Comparison of ENCODE assay signal across 1 cellular context in the genomic region with DNA sequence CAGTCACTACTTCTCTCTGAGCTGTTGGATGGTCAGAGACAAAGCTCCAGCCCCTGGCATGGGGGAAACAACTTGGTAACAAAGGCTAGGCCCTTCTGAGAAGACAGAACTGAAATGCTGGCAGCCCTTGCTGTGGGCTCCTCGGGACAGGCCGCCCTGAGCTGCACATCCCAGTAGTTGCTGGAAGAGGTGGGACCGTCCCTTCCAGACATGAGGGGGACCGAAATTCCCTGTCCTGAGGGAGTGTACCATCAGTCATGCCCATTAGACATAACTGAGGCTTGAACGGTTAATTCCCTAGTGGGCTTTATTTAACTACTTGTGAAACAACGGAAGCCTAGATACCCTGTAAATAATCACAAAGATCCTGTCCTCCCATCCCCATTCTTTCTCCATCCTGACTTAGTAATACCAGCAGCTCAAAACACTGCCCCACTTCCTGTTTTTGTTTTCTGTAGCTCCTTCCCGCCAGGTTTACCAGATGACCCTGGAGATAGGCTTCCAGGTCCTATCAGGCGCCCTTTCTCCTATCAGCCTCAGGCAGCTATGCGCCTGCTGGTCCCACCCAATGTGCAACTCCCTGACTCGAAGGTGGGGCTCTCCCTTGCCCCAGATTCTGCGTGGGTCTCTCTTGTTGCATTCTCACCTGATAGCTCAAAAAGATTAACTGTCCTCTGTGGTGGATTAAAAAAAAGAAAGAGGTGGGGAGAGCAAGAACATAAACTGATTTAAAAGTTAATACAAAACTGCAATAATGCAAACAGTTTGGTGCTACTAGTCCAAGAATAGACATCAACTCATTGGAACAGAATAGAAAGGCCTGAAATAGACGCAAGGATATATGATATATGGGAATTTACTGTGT.
TF ChIP-seq lines count a peak whose summit lies in the region.

No MANE protein-coding gene starts in this region.

TF ChIP-seq in HepG2, 621 proteins besides CTCF, POLR2A, EP300 and RAD21 (continued from another document):
- TF ChIP-seq ZFP90 (CRISPR knock-in tag; IDR thresholded peaks at IDR 0.05; ENCODE audit: borderline replicate concordance) = no peak
- TF ChIP-seq RARA (CRISPR knock-in tag; IDR thresholded peaks at IDR 0.05) = peak; percentile 53; the same call in 1 of the 2 replicates
- TF ChIP-seq NR1H2 (CRISPR knock-in tag; IDR thresholded peaks at IDR 0.05; ENCODE audit: borderline replicate concordance, low read depth) = no peak
- TF ChIP-seq, protein P1, sequence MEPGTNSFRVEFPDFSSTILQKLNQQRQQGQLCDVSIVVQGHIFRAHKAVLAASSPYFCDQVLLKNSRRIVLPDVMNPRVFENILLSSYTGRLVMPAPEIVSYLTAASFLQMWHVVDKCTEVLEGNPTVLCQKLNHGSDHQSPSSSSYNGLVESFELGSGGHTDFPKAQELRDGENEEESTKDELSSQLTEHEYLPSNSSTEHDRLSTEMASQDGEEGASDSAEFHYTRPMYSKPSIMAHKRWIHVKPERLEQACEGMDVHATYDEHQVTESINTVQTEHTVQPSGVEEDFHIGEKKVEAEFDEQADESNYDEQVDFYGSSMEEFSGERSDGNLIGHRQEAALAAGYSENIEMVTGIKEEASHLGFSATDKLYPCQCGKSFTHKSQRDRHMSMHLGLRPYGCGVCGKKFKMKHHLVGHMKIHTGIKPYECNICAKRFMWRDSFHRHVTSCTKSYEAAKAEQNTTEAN (CRISPR knock-in tag; conservative IDR thresholded peaks at IDR 0.05) = no peak
- TF ChIP-seq, protein P2, sequence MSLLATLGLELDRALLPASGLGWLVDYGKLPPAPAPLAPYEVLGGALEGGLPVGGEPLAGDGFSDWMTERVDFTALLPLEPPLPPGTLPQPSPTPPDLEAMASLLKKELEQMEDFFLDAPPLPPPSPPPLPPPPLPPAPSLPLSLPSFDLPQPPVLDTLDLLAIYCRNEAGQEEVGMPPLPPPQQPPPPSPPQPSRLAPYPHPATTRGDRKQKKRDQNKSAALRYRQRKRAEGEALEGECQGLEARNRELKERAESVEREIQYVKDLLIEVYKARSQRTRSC (CRISPR knock-in tag; IDR thresholded peaks at IDR 0.05; ENCODE audit: low read depth) = no peak
- TF ChIP-seq MED1 (CRISPR knock-in tag; IDR thresholded peaks at IDR 0.05) = peak; percentile 66
- peak; percentile 54 for TF ChIP-seq ARID5B (CRISPR knock-in tag; IDR thresholded peaks at IDR 0.05)
- TF ChIP-seq SCMH1 (CRISPR knock-in tag; IDR thresholded peaks at IDR 0.05; ENCODE audit: borderline replicate concordance) = no peak
- peak; percentile 33; the same call in 1 of the 2 replicates for TF ChIP-seq RXRB (CRISPR knock-in tag; IDR thresholded peaks at IDR 0.05; ENCODE audit: borderline replicate concordance)
- 0 out of 2 replicates have a peak, but pooled peaks have one; percentile 29 for TF ChIP-seq HOMEZ (CRISPR knock-in tag; IDR thresholded peaks at IDR 0.05; ENCODE audit: low read depth)
- TF ChIP-seq, protein P3, sequence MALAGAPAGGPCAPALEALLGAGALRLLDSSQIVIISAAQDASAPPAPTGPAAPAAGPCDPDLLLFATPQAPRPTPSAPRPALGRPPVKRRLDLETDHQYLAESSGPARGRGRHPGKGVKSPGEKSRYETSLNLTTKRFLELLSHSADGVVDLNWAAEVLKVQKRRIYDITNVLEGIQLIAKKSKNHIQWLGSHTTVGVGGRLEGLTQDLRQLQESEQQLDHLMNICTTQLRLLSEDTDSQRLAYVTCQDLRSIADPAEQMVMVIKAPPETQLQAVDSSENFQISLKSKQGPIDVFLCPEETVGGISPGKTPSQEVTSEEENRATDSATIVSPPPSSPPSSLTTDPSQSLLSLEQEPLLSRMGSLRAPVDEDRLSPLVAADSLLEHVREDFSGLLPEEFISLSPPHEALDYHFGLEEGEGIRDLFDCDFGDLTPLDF (CRISPR knock-in tag; IDR thresholded peaks at IDR 0.05) = no peak
- no peak for TF ChIP-seq ZNF446 (CRISPR knock-in tag; IDR thresholded peaks at IDR 0.05)
- TF ChIP-seq BRD4 (CRISPR knock-in tag; IDR thresholded peaks at IDR 0.05) = no peak
- peak; percentile 45; the same call in 1 of the 2 replicates for TF ChIP-seq ETV5 (CRISPR knock-in tag; IDR thresholded peaks at IDR 0.05; ENCODE audit: borderline replicate concordance)
- TF ChIP-seq RFX5 (IDR thresholded peaks at IDR 0.05; ENCODE audit: low read depth, low read length) = no peak
- TF ChIP-seq GABPB1 (CRISPR knock-in tag; IDR thresholded peaks at IDR 0.05) = peak; percentile 35; the same call in 1 of the 2 replicates
- no peak for TF ChIP-seq ZNF691 (CRISPR knock-in tag; IDR thresholded peaks at IDR 0.05; ENCODE audit: borderline replicate concordance, low read depth)
